Comparison of ENCODE assay signal across 13 cellular contexts in the genomic region with DNA sequence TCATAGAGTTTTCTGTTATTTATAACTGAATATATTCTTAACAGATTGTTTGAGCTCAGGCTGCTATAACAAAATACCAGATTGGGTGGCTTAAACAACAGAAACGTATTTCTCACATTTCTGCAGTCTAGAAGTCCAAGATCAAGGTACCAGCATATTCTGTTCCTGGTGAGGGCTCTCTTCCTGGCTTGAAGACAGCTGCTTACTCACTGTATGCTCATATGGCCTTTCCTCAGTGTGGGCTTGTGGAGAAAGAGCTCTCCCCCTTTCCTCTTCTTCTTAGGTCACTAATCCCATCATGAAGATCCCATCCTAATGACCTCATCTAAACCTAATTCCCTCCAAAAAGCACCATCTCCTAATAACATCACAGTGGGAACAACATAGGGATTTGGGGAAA.
"Had no signal": no experiment of that assay in that cellular context is flagged by ENCODE, and none has a peak within 500 bp of the region (broad histone marks: within the 10 kb centered on the region; RNA-seq: fewer than 3 reads in every experiment).

No MANE protein-coding gene starts in this region.

- H3K9me3 ChIP-seq: lower lobe of right lung, pancreas, thyroid gland had no signal

- H3K4me2 ChIP-seq: hepatocyte had no signal

- ATAC-seq: activated CD4-positive, CD25-positive, alpha-beta regulatory T cell treated with anti-CD3 and anti-CD28 coated beads, Interleukin-2, amount 50 U/mL, for 24 hours; esophagus mucosa; lower lobe of right lung; pancreas had no signal

- H3K36me3 Mint-ChIP-seq: activated naive CD4-positive, alpha-beta T cell treated with anti-CD3 and anti-CD28 coated beads, Interleukin-2, amount 50 U/mL, for 24 hours; brain had no signal

- H3K4me1 Mint-ChIP-seq: activated naive CD4-positive, alpha-beta T cell treated with anti-CD3 and anti-CD28 coated beads, Interleukin-2, amount 50 U/mL, for 24 hours had no signal

- H3K4me3 Mint-ChIP-seq: activated naive CD4-positive, alpha-beta T cell treated with anti-CD3 and anti-CD28 coated beads, Interleukin-2, amount 50 U/mL, for 24 hours; brain had no signal

- H3K36me3 ChIP-seq: lower lobe of right lung, pancreas, thyroid gland had no signal

- DNase-seq: activated CD4-positive, alpha-beta T cell treated with anti-CD3 and anti-CD28 coated beads, Interleukin-2, amount 50 U/mL, for 4 hours; activated T-cell treated with anti-CD3 and anti-CD28 coated beads, Interleukin-2, amount 50 U/mL, for 1 hour; amniotic stem cell; lower lobe of right lung; midbrain; pancreas; stimulated activated CD4-positive, alpha-beta T cell treated with anti-CD3 and anti-CD28 coated beads, Interleukin-4, amount 100 ng/mL, for 4 hours; thyroid gland had no signal

- H3K27ac Mint-ChIP-seq: activated naive CD4-positive, alpha-beta T cell treated with anti-CD3 and anti-CD28 coated beads, Interleukin-2, amount 50 U/mL, for 24 hours; brain had no signal

- H3K9me3 Mint-ChIP-seq: activated naive CD4-positive, alpha-beta T cell treated with anti-CD3 and anti-CD28 coated beads, Interleukin-2, amount 50 U/mL, for 24 hours; brain had no signal

- H3K27ac ChIP-seq: hepatocyte, lower lobe of right lung, pancreas, thyroid gland had no signal

- H3K27me3 ChIP-seq: hepatocyte, pancreas, thyroid gland had no signal

- H3K4me1 ChIP-seq: lower lobe of right lung, pancreas, thyroid gland had no signal

- H3K4me3 ChIP-seq: hepatocyte, lower lobe of right lung, pancreas, thyroid gland had no signal

- H2AFZ ChIP-seq: hepatocyte had no signal

- H3K79me2 ChIP-seq: hepatocyte had no signal

- FAIRE-seq: pancreas had no signal
